In genomic region chr6:157991067-157991432, GRCh38 we compare ENCODE assay signal across 1 cellular context.
TF ChIP-seq lines count a peak whose summit lies in the region.

No MANE protein-coding gene starts in this region.

TF ChIP-seq in WTC11, 78 proteins besides CTCF, POLR2A, EP300 and RAD21 (continued from another document):
- TF ChIP-seq ZNF281 (CRISPR knock-in tag; IDR thresholded peaks at IDR 0.05) = no peak
- no peak for TF ChIP-seq GRHL2 (CRISPR knock-in tag; IDR thresholded peaks at IDR 0.05; ENCODE audit: insufficient replicate concordance, severe bottlenecking)
- TF ChIP-seq IRF2 (CRISPR knock-in tag; IDR thresholded peaks at IDR 0.05; ENCODE audit: borderline replicate concordance, low read depth) = no peak
- TF ChIP-seq ZNF671 (CRISPR knock-in tag; IDR thresholded peaks at IDR 0.05) = no peak
- no peak for TF ChIP-seq EMX1 (CRISPR knock-in tag; IDR thresholded peaks at IDR 0.05)
- TF ChIP-seq NFYB (CRISPR knock-in tag; conservative IDR thresholded peaks at IDR 0.05; ENCODE audit: low read depth) = no peak
- TF ChIP-seq ZNF219 (CRISPR knock-in tag; IDR thresholded peaks at IDR 0.05; ENCODE audit: borderline replicate concordance) = no peak
- no peak for TF ChIP-seq ATF1 (CRISPR knock-in tag; IDR thresholded peaks at IDR 0.05)
- no peak for TF ChIP-seq ETV6 (CRISPR knock-in tag; IDR thresholded peaks at IDR 0.05)
- no peak for TF ChIP-seq ZNF121 (CRISPR knock-in tag; IDR thresholded peaks at IDR 0.05)
